In genomic region chr11:3091846-3092602, GRCh38 we compare ENCODE assay signal across 8 cellular contexts. TPM values are rescaled to one million over a fixed set of nuclear protein-coding genes. Genes with fewer than 3 reads are reported as not detected.
DNase-seq lines count a peak whose midpoint lies in the region; ATAC-seq and TF ChIP-seq lines count a peak whose summit lies in the region.

No MANE protein-coding gene starts in this region.

- peak; percentile 50 to 86 (median 61) for DNase-seq in CD8-positive, alpha-beta T cell
- DNase-seq in NCI-H1092 treated with DMSO at 0.1 percent for 48 hours (lab: John Stamatoyannopoulos, UW) = peak; percentile 72
- DNase-seq in T1000 (lab: John Stamatoyannopoulos, UW) = peak; percentile 22
- DNase-seq in ascending aorta (ENCODE audit: low spot score in 2 of 2) = no peak
- peak; percentile 69 for DNase-seq in iPS DF 19.7 (ENCODE audit: low read depth, low spot score)
- peak; percentile 64 for DNase-seq in stimulated activated CD4-positive, alpha-beta T cell treated with anti-CD3 and anti-CD28 coated beads, Interleukin-12 subunit alpha, Interleukin-12 subunit beta, amount 100 ng/mL, for 4 hours
- no peak for DNase-seq in ureter (ENCODE audit: low spot score)

- H3K27ac Mint-ChIP-seq in CD8-positive, alpha-beta T cell = no peak overlapping the region

- intact Hi-C loops in CD8-positive, alpha-beta T cell (cut with DNase I, micrococcal nuclease) = loop anchor here (1.0 to 5.0 kb wide), 9 partner anchors 35 to 663 kb away; partner anchors contain the start of gene CARS1 (in 1 of the 2)
- intact Hi-C loops in ascending aorta (cut with DNase I) = loop anchor here (1.0 to 5.0 kb wide), 2 partner anchors 35 to 55 kb away; partner anchors contain the start of gene CARS1

- peak; percentile 90 for TF ChIP-seq CTCF in CD8-positive, alpha-beta T cell (IDR thresholded peaks at IDR 0.05)
- peak; percentile 93 to 100 (median 99) for TF ChIP-seq CTCF in ascending aorta (IDR thresholded peaks at IDR 0.05)

- H3K27me3 ChIP-seq in CD8-positive, alpha-beta T cell (ENCODE audit: insufficient read depth, low read length) = no peaks in the 10 kb centered on the region
- H3K27me3 ChIP-seq in ascending aorta = no peaks in the 10 kb centered on the region

- peaks cover 5% of the 10 kb centered on the region for H3K36me3 Mint-ChIP-seq in CD8-positive, alpha-beta T cell

- no peaks in the 10 kb centered on the region for H3K9me3 ChIP-seq in CD8-positive, alpha-beta T cell (ENCODE audit: low read length)
- H3K9me3 ChIP-seq in ascending aorta = no peaks in the 10 kb centered on the region

- no peak overlapping the region for H3K27ac ChIP-seq in CD8-positive, alpha-beta T cell (ENCODE audit: low read depth, low read length)
- H3K27ac ChIP-seq in ascending aorta = no peak overlapping the region

- no peaks in the 10 kb centered on the region for H3K36me3 ChIP-seq in CD8-positive, alpha-beta T cell (ENCODE audit: insufficient read depth, low read length)
- H3K36me3 ChIP-seq in ascending aorta = peaks cover 41 to 55% of the 10 kb centered on the region in 2 donors

- ATAC-seq in CD8-positive, alpha-beta T cell = peak; percentile 97
- peak; percentile 72 for ATAC-seq in GM21423 (IDR thresholded peaks at IDR 0.05; ENCODE audit: unreplicated experiment)

- no peaks in the 10 kb centered on the region for H3K4me1 ChIP-seq in CD8-positive, alpha-beta T cell (ENCODE audit: insufficient read depth, low read length)
- peaks cover 0 to 3% of the 10 kb centered on the region in 2 donors for H3K4me1 ChIP-seq in ascending aorta

- H3K4me1 Mint-ChIP-seq in CD8-positive, alpha-beta T cell (ENCODE audit: low read depth) = no peaks in the 10 kb centered on the region

- POLR2A ChIA-PET in CD8-positive, alpha-beta T cell (lab: Charles Lee) = interaction anchor here (0.8 to 1.8 kb wide), 2 partner anchors 78 to 559 kb away, joined by 3 to 5 read pairs; no protein-coding TSS in a partner anchor

- no peak overlapping the region for H3K4me3 ChIP-seq in CD8-positive, alpha-beta T cell (ENCODE audit: low read depth, low read length)
- H3K4me3 ChIP-seq in ascending aorta = no peak overlapping the region

- H3K9me3 Mint-ChIP-seq in CD8-positive, alpha-beta T cell = no peaks in the 10 kb centered on the region

- CTCF ChIA-PET in CD8-positive, alpha-beta T cell (lab: Charles Lee) = interaction anchor here (0.6 to 5.7 kb wide), 39 partner anchors 10 to 659 kb away, joined by 3 to 102 read pairs (median 3); partner anchors contain the start of gene CARS1

- H3K27me3 Mint-ChIP-seq in CD8-positive, alpha-beta T cell (ENCODE audit: low read depth) = no peaks in the 10 kb centered on the region

- no peak overlapping the region for H3K4me3 Mint-ChIP-seq in CD8-positive, alpha-beta T cell

RNA-seq across cellular contexts. Expression of gene CARS1, which starts 34.8 kb away (rescaled TPM):
- total RNA-seq in CD8-positive, alpha-beta T cell = 10 to 100 TPM; 34.2 to 34.7 TPM
- total RNA-seq in ascending aorta (51.4 TPM), ureter (90.0 TPM)

Comparison
In these comparisons a context has a peak if more than half of its experiments do, and no peak if none do; other contexts are left out.
1. DNase-seq: peak in CD8-positive, alpha-beta T cell (7 of 7), NCI-H1092 treated with DMSO at 0.1 percent for 48 hours (single experiment), T1000 (single experiment), iPS DF 19.7 (single experiment) and stimulated activated CD4-positive, alpha-beta T cell treated with anti-CD3 and anti-CD28 coated beads, Interleukin-12 subunit alpha, Interleukin-12 subunit beta, amount 100 ng/mL, for 4 hours (single experiment); none in ascending aorta (0 of 2) and ureter (single experiment).